In the genomic region with DNA sequence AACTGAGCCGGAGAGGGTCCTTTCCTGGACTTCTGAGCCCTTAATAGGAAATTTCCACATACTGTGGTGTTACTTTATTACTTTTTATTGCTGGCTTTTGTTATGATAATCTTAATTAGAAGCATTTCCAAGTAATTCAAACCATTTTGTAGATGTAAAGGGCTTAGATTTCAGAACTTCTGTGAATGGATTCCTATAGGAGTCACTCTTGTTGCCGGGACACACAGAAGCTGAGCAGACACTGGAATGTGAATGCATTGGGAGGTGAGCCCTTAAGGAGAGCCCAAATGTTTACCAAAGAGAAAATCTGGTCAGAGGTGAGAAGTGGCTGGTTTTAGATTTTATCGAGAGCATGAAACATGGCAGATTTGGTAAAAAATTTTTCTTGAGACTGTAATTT, we compare ENCODE assay signal across 16 cellular contexts.
DNase-seq lines count a peak whose midpoint lies in the region; ATAC-seq and TF ChIP-seq lines count a peak whose summit lies in the region.
"Had no signal": no experiment of that assay in that cellular context is flagged by ENCODE, and none has a peak within 500 bp of the region (broad histone marks: within the 10 kb centered on the region; RNA-seq: fewer than 3 reads in every experiment).

No MANE protein-coding gene starts in this region.

- CTCF ChIA-PET in WTC11 (lab: Charles Lee), result interaction anchor here (0.6 kb wide), 1 partner anchor 13 kb away, joined by 3 read pairs; no protein-coding TSS in a partner anchor

- H3K9me3 ChIP-seq in GM23248 (ENCODE audit: low read depth) (no peaks in the 10 kb centered on the region), left lung (no peaks in the 10 kb centered on the region), skeletal muscle satellite cell (replicated peaks; ENCODE audit: low read length) (no peaks in the 10 kb centered on the region)

- peak overlapping the region; percentile 47 for H3K4me2 ChIP-seq in GM23248 (ENCODE audit: unreplicated experiment)
- H3K4me2 ChIP-seq in skeletal muscle satellite cell (ENCODE audit: low read length), result peak overlapping the region; percentile 18

- H4K20me1 ChIP-seq in GM23248 (ENCODE audit: insufficient read depth), result 0 out of 2 replicates have a peak, but pooled peaks cover 4% of the 10 kb centered on the region

- ATAC-seq in WTC11 (peak; percentile 79), left lung (peak; percentile 37), HG03457 (IDR thresholded peaks at IDR 0.05; ENCODE audit: unreplicated experiment) (no peak)
- ATAC-seq: T-cell had no signal

- H3K9me2 ChIP-seq in GM23248 (ENCODE audit: insufficient read depth), result no peaks in the 10 kb centered on the region

- H3K27me3 Mint-ChIP-seq in WTC11 (ENCODE audit: low read depth), result no peaks in the 10 kb centered on the region
- H3K27me3 Mint-ChIP-seq in activated T-cell treated with anti-CD3 and anti-CD28 coated beads, Interleukin-2, amount 50 U/mL, for 24 hours, result no peaks in the 10 kb centered on the region
- H3K27me3 Mint-ChIP-seq: activated naive CD8-positive, alpha-beta T cell treated with anti-CD3 and anti-CD28 coated beads, Interleukin-2, amount 50 U/mL, for 24 hours; T-cell had no signal

- H3K9ac ChIP-seq in GM23248, result peak overlapping the region; percentile 52
- peak overlapping the region; percentile 4 for H3K9ac ChIP-seq in skeletal muscle satellite cell (ENCODE audit: low read depth, low read length)

- in situ Hi-C loops in GM23248 (cut with MboI), result no loop called here

- no peaks in the 10 kb centered on the region for H3K9me3 Mint-ChIP-seq in WTC11
- H3K9me3 Mint-ChIP-seq in activated T-cell treated with anti-CD3 and anti-CD28 coated beads, Interleukin-2, amount 50 U/mL, for 24 hours, result no peaks in the 10 kb centered on the region
- H3K9me3 Mint-ChIP-seq: activated naive CD8-positive, alpha-beta T cell treated with anti-CD3 and anti-CD28 coated beads, Interleukin-2, amount 50 U/mL, for 24 hours; CD8-positive, alpha-beta memory T cell; T-cell had no signal

- H3K36me3 ChIP-seq in GM23248 (ENCODE audit: low read depth) (peaks cover 39% of the 10 kb centered on the region; the same call in 1 of the 2 replicates), left lung (peaks cover 0 to 25% of the 10 kb centered on the region in 2 donors), skeletal muscle satellite cell (ENCODE audit: insufficient read depth, low read length) (peaks cover 23% of the 10 kb centered on the region)

- H3K4me1 Mint-ChIP-seq in WTC11, result peaks cover 66% of the 10 kb centered on the region
- H3K4me1 Mint-ChIP-seq in activated T-cell treated with anti-CD3 and anti-CD28 coated beads, Interleukin-2, amount 50 U/mL, for 24 hours (ENCODE audit: low read depth), result peaks cover 41% of the 10 kb centered on the region

- peak overlapping the region; percentile 93 for H3K27ac Mint-ChIP-seq in WTC11
- no peak overlapping the region for H3K27ac Mint-ChIP-seq in activated T-cell treated with anti-CD3 and anti-CD28 coated beads, Interleukin-2, amount 50 U/mL, for 24 hours
- H3K27ac Mint-ChIP-seq: T-cell had no signal

- H3K79me2 ChIP-seq in GM23248 (ENCODE audit: insufficient read depth), result peaks cover 95% of the 10 kb centered on the region

- intact Hi-C loops in left lung (cut with DNase I), result loop anchor here in 1 of 2 donors (5.0 kb wide), 1 partner anchor 84 kb away; no protein-coding TSS in a partner anchor

- no peak overlapping the region for H3K4me3 Mint-ChIP-seq in WTC11
- no peak overlapping the region for H3K4me3 Mint-ChIP-seq in activated T-cell treated with anti-CD3 and anti-CD28 coated beads, Interleukin-2, amount 50 U/mL, for 24 hours
- H3K4me3 Mint-ChIP-seq: activated naive CD8-positive, alpha-beta T cell treated with anti-CD3 and anti-CD28 coated beads, Interleukin-2, amount 50 U/mL, for 24 hours; T-cell had no signal

- peaks cover 10% of the 10 kb centered on the region for H3K36me3 Mint-ChIP-seq in WTC11
- peaks cover 39% of the 10 kb centered on the region for H3K36me3 Mint-ChIP-seq in activated T-cell treated with anti-CD3 and anti-CD28 coated beads, Interleukin-2, amount 50 U/mL, for 24 hours (ENCODE audit: low read depth)

- POLR2A ChIA-PET in WTC11 (lab: Charles Lee), result interaction anchor here (0.7 kb wide), 1 partner anchor 9 kb away, joined by 3 read pairs; no protein-coding TSS in a partner anchor

- no peak for TF ChIP-seq CTCF in WTC11 (IDR thresholded peaks at IDR 0.05)
- TF ChIP-seq CTCF in left lung (IDR thresholded peaks at IDR 0.05), result no peak

- peak overlapping the region; percentile 71 for H3K27ac ChIP-seq in GM23248
- peak overlapping the region; percentile 79 to 98 for H3K27ac ChIP-seq in left lung
- H3K27ac ChIP-seq: epithelial cell of prostate had no signal

- H3F3A ChIP-seq in GM23248 (ENCODE audit: insufficient read depth), result peaks cover 71% of the 10 kb centered on the region

- H3K4me1 ChIP-seq in GM23248 (ENCODE audit: insufficient read depth) (peaks cover 60% of the 10 kb centered on the region), left lung (peaks cover 37 to 80% of the 10 kb centered on the region in 2 donors), skeletal muscle satellite cell (ENCODE audit: control insufficient read depth, insufficient read depth, low read length) (peaks cover 59% of the 10 kb centered on the region)

- no peak overlapping the region for H3K4me3 ChIP-seq in GM23248
- no peak overlapping the region for H3K4me3 ChIP-seq in left lung
- no peak overlapping the region for H3K4me3 ChIP-seq in skeletal muscle satellite cell (ENCODE audit: low read length)

- WGBS in GM23248 (ENCODE audit: low coverage in 1 of 2, low lambda C conversion rate in 2 of 2, missing lambda C conversion rate in 2 of 2), 2 experiments, result 11 to 16% methylated on average over 3 of the region's 3 CpGs

- DNase-seq in GM23248 (peak; percentile 53), WTC11 (ENCODE audit: low spot score) (no peak), left lung (no peak), AG20443 (ENCODE audit: low spot score) (no peak)
- no peak for DNase-seq in stimulated activated CD8-positive, alpha-beta memory T cell treated with anti-CD3 and anti-CD28 coated beads, Interleukin-4, amount 100 ng/mL, for 48 hours
- no peak for DNase-seq in activated T-cell treated with anti-CD3 and anti-CD28 coated beads, Interleukin-2, amount 50 U/mL, for 24 hours
- DNase-seq: activated CD8-positive, alpha-beta memory T cell treated with anti-CD3 and anti-CD28 coated beads for 24 hours; activated naive CD8-positive, alpha-beta T cell treated with anti-CD3 and anti-CD28 coated beads, Interleukin-2, amount 50 U/mL, for 24 hours; CD8-positive, alpha-beta memory T cell; islet precursor cell; NCI-H1092 treated with DMSO at 0.1 percent for 48 hours; NCI-H748 treated with DMSO at 0.1 percent for 48 hours; T-cell had no signal

- no peak overlapping the region for H2AFZ ChIP-seq in GM23248

- H3K27me3 ChIP-seq in GM23248 (replicated peaks; ENCODE audit: insufficient read depth) (no peaks in the 10 kb centered on the region), left lung (no peaks in the 10 kb centered on the region), skeletal muscle satellite cell (ENCODE audit: control insufficient read depth, insufficient read depth, low read length) (no peaks in the 10 kb centered on the region)

TF ChIP-seq in WTC11, 78 proteins besides CTCF, POLR2A, EP300 and RAD21 (continues in another document):
- TF ChIP-seq TEAD1 (CRISPR knock-in tag; IDR thresholded peaks at IDR 0.05) (no peak), EMX1 (CRISPR knock-in tag; IDR thresholded peaks at IDR 0.05) (no peak), RELA (CRISPR knock-in tag; IDR thresholded peaks at IDR 0.05; ENCODE audit: borderline replicate concordance) (no peak), CREM (CRISPR knock-in tag; IDR thresholded peaks at IDR 0.05) (no peak), CREB1 (CRISPR knock-in tag; IDR thresholded peaks at IDR 0.05) (no peak), ATF1 (CRISPR knock-in tag; IDR thresholded peaks at IDR 0.05) (no peak), JAZF1 (CRISPR knock-in tag; IDR thresholded peaks at IDR 0.05) (no peak)
- TF ChIP-seq, protein P1, sequence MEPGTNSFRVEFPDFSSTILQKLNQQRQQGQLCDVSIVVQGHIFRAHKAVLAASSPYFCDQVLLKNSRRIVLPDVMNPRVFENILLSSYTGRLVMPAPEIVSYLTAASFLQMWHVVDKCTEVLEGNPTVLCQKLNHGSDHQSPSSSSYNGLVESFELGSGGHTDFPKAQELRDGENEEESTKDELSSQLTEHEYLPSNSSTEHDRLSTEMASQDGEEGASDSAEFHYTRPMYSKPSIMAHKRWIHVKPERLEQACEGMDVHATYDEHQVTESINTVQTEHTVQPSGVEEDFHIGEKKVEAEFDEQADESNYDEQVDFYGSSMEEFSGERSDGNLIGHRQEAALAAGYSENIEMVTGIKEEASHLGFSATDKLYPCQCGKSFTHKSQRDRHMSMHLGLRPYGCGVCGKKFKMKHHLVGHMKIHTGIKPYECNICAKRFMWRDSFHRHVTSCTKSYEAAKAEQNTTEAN (CRISPR knock-in tag; IDR thresholded peaks at IDR 0.05), result no peak
- TF ChIP-seq, protein P2, sequence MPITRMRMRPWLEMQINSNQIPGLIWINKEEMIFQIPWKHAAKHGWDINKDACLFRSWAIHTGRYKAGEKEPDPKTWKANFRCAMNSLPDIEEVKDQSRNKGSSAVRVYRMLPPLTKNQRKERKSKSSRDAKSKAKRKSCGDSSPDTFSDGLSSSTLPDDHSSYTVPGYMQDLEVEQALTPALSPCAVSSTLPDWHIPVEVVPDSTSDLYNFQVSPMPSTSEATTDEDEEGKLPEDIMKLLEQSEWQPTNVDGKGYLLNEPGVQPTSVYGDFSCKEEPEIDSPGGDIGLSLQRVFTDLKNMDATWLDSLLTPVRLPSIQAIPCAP (CRISPR knock-in tag; IDR thresholded peaks at IDR 0.05), result no peak
- TF ChIP-seq, protein P3, sequence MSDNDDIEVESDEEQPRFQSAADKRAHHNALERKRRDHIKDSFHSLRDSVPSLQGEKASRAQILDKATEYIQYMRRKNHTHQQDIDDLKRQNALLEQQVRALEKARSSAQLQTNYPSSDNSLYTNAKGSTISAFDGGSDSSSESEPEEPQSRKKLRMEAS (CRISPR knock-in tag; IDR thresholded peaks at IDR 0.05), result no peak
